ENCODE assay signal across 14 cellular contexts in the genomic region with DNA sequence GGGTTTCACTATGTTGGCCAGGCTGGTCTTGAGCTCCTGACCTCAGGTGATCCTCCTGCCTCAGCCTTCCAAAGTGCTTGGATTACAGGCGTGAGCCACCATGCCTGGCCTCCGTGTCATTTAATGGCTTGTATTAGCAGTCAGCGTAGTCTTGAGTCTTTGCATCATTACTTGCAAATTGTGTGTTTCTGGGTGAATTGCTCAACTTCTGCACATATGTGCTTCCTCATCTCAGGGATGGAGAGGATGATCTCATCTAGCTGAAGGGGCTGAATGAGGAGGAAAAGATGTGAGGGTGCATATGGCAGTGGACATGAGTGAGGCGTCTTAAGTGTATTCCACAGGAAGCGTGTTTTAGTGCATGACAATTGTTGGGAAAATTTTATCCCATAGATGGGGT.
DNase-seq lines count a peak whose midpoint lies in the region; ATAC-seq, FAIRE-seq and TF ChIP-seq lines count a peak whose summit lies in the region.
"Had no signal": no experiment of that assay in that cellular context is flagged by ENCODE, and none has a peak within 500 bp of the region (broad histone marks: within the 10 kb centered on the region; RNA-seq: fewer than 3 reads in every experiment).

No MANE protein-coding gene starts in this region.

- intact Hi-C loops in left ventricle myocardium superior (cut with micrococcal nuclease) = no loop called here
- intact Hi-C loops in cardiac septum (cut with DNase I) = no loop called here

- DNase-seq in left ventricle myocardium superior (no peak), cardiac septum (ENCODE audit: low spot score) (no peak), SKM-1 (lab: John Stamatoyannopoulos, UW; ENCODE audit: unreplicated experiment) (peak; percentile 57), fibroblast of villous mesenchyme (ENCODE audit: low read depth) (peak; percentile 82), germinal center (ENCODE audit: low spot score) (no peak), RCC 7860 (ENCODE audit: low spot score) (no peak), anterior cingulate cortex (lab: John Stamatoyannopoulos, UW) (no peak), DMS114 treated with DMSO at 0.1 percent for 48 hours (lab: John Stamatoyannopoulos, UW; ENCODE audit: unreplicated experiment) (no peak)
- DNase-seq: activated CD8-positive, alpha-beta memory T cell treated with anti-CD3 and anti-CD28 coated beads for 24 hours; left ventricle myocardium inferior; NCI-H1105; NCI-H2227 treated with DMSO at 0.1 percent for 48 hours; SW 1271 had no signal

- peak; percentile 26 for ATAC-seq in left ventricle myocardium superior

- no peak overlapping the region for H3K4me3 ChIP-seq in fibroblast of villous mesenchyme (ENCODE audit: low read depth, low read length)
- H3K4me3 ChIP-seq: left ventricle myocardium inferior had no signal

- no peak for TF ChIP-seq CTCF in fibroblast of villous mesenchyme (IDR thresholded peaks at IDR 0.05; ENCODE audit: insufficient read depth, low read depth, low read length)

- no peak for FAIRE-seq in RCC 7860 (lab: Jason Lieb, UNC)
- FAIRE-seq: A204.1 had no signal

Comparison
In these comparisons a context has a peak if more than half of its experiments do, and no peak if none do; other contexts are left out.
1. DNase-seq: peak in SKM-1 (single experiment) and fibroblast of villous mesenchyme (single experiment); none in left ventricle myocardium superior (single experiment), cardiac septum (single experiment), germinal center (single experiment), RCC 7860 (single experiment), anterior cingulate cortex (0 of 58) and DMS114 treated with DMSO at 0.1 percent for 48 hours (single experiment).